8 cellular contexts compared by ENCODE assay signal in the genomic region with DNA sequence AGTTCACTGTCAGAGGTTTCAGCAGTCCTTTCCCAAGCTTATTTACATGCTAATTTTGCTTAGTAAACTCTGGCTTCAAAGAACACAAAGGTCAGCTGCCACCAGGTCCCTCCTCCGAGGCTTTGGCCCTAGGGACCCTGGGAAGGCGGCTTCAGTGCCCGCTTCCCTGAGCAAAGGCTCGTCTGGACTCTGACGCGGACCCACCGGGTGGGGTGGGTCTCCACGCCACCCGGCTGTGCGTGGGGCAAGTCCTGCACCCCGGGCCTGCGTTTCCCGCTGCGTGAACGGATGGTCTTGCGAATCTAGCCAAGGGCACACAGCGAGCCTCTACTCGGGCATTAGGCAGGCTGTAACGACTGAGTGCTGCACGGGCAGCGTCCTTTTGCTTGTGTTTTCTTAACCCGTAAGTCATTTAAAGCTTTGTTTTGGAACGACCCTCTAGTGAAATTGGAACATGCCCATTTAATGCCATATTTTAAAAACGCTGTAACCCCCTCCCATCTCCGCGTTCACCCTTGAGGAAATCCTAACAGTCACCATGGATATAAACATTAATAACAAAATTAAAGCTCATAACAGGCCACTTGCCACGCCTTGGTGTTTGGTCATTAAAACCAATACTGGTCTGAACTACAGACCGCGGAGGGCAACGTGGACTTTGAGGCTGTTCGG. TPM values are rescaled to one million over a fixed set of nuclear protein-coding genes. Genes with fewer than 3 reads are reported as not detected.
A peak's percentile ranks its signal among the peaks of the same experiment; 100 is the strongest.
DNase-seq lines count a peak whose midpoint lies in the region; ATAC-seq, FAIRE-seq and TF ChIP-seq lines count a peak whose summit lies in the region.

No MANE protein-coding gene starts in this region.

- TF ChIP-seq POLR2A in K562 (conservative IDR thresholded peaks at IDR 0.05) (no peak), testis (IDR thresholded peaks at IDR 0.05) (no peak)

- TF ChIP-seq EP300 in K562 (IDR thresholded peaks at IDR 0.05; ENCODE audit: low read length) = no peak

- intact Hi-C loops in K562 (cut with micrococcal nuclease) = loop anchor here (5.0 to 10.0 kb wide), 2 partner anchors 41 to 76 kb away; partner anchors contain the start of gene PPP2R2D
- intact Hi-C loops in testis (cut with DNase I; ENCODE audit: low total_unique reads) = no loop called here

- in situ Hi-C loops in K562 (cut with MboI) = no loop called here

- H3K4me2 ChIP-seq in K562 (ENCODE audit: insufficient read depth, low read length) = peak overlapping the region; percentile 84

- peaks cover 29% of the 10 kb centered on the region for H3K36me3 ChIP-seq in K562 (ENCODE audit: control insufficient read depth, insufficient read depth, low read length)
- no peaks in the 10 kb centered on the region for H3K36me3 ChIP-seq in testis (ENCODE audit: low read depth, missing control alignments)

- BruUV-seq in K562 (replicated peaks; lab: Mats Ljungman, UMichigan) = TSS peak; percentile 61

- DNase-seq in AG04449 (ENCODE audit: low read depth, low spot score) (no peak), HL-60 (ENCODE audit: low read depth in 1 of 2, low spot score in 1 of 2) (no peak), K562 (ENCODE audit: extremely low read depth in 1 of 4, low spot score in 3 of 4) (peak in 2 of 4 experiments; percentile 21 to 24), left lobe of liver (ENCODE audit: low spot score) (peak; percentile 80), testis (peak; percentile 44), NCI-H187 treated with DMSO at 0.1 percent for 48 hours (lab: John Stamatoyannopoulos, UW) (no peak), HT-29 (ENCODE audit: low spot score) (no peak)
- DNase-seq in stimulated activated CD4-positive, alpha-beta T cell treated with anti-CD3 and anti-CD28 coated beads, Interleukin-1b, Interleukin-23, amount 100 ng/mL, for 48 hours = no peak

- TF ChIP-seq RAD21 in K562 (CRISPR knock-in tag; conservative IDR thresholded peaks at IDR 0.05 in 1 of 2, IDR thresholded peaks at IDR 0.05 in 1 of 2) = no peak

- peak overlapping the region; percentile 71 for H3K27ac ChIP-seq in HL-60 (replicated peaks)
- H3K27ac ChIP-seq in K562 (ENCODE audit: extremely low read depth, low read depth, low read length) = peak overlapping the region; percentile 67
- H3K27ac ChIP-seq in testis = peak overlapping the region; percentile 81 to 87

- H3K9ac ChIP-seq in K562 (ENCODE audit: insufficient read depth in 1 of 2, low read depth in 2 of 2, low read length in 2 of 2) = peak overlapping the region; percentile 62 to 90

- peak overlapping the region; percentile 97 for H3K4me3 ChIP-seq in AG04449 (ENCODE audit: low read depth, low read length)
- peak overlapping the region; percentile 91 for H3K4me3 ChIP-seq in HL-60 (replicated peaks; ENCODE audit: insufficient read depth, low read length)
- peak overlapping the region; percentile 68 for H3K4me3 ChIP-seq in K562
- peak overlapping the region; percentile 90 to 99 for H3K4me3 ChIP-seq in testis

- FAIRE-seq in K562 (lab: Jason Lieb, UNC) = no peak

- CTCF ChIA-PET in AG04449 (lab: Yijun Ruan, JAX) = interaction anchor here (1.0 to 1.3 kb wide), 3 partner anchors 42 to 73 kb away, joined by 3 read pairs; no protein-coding TSS in a partner anchor
- CTCF ChIA-PET in K562 (lab: Yijun Ruan, JAX; ENCODE audit: low intra/inter-chr PET ratio) = interaction anchor here (1.5 kb wide), 1 partner anchor 42 kb away, joined by 9 read pairs; no protein-coding TSS in a partner anchor

- peaks cover 30% of the 10 kb centered on the region for H4K20me1 ChIP-seq in K562 (replicated peaks; ENCODE audit: control insufficient read depth, insufficient read depth, low read length)

- H3K9me3 ChIP-seq in K562 (replicated peaks; ENCODE audit: control insufficient read depth, insufficient read depth, low read depth, low read length) (no peaks in the 10 kb centered on the region), testis (no peaks in the 10 kb centered on the region)

- 5% methylated on average over 31 of the region's 31 CpGs for WGBS in K562 (ENCODE audit: insufficient coverage, low coverage, missing lambda C conversion rate)
- WGBS in testis, 2 donors = 2 to 5% methylated on average over 23 to 31 of the region's 31 CpGs

- H3K27me3 ChIP-seq in HL-60 (ENCODE audit: insufficient read depth, poor library complexity, severe bottlenecking) (no peaks in the 10 kb centered on the region), K562 (ENCODE audit: control insufficient read depth in 2 of 2, insufficient read depth in 2 of 2, low read length in 2 of 2) (no peaks in the 10 kb centered on the region), testis (no peaks in the 10 kb centered on the region)

- H3K9me1 ChIP-seq in K562 (ENCODE audit: control insufficient read depth, insufficient read depth, low read length) = peaks cover under 1% of the 10 kb centered on the region

- peaks cover 68% of the 10 kb centered on the region for H3K79me2 ChIP-seq in K562 (ENCODE audit: control insufficient read depth, insufficient read depth, low read length)

- TF ChIP-seq CTCF in AG04449 (IDR thresholded peaks at IDR 0.05; ENCODE audit: insufficient read depth, low read length, missing control alignments) (no peak), HL-60 (IDR thresholded peaks at IDR 0.05; ENCODE audit: insufficient read depth, low read length) (no peak), K562 (IDR thresholded peaks at IDR 0.05 in 2 of 3, conservative IDR thresholded peaks at IDR 0.05 in 1 of 3; ENCODE audit: insufficient read depth in 2 of 3, low read depth in 1 of 3, low read length in 3 of 3) (no peak), testis (IDR thresholded peaks at IDR 0.05) (no peak)

- peak; percentile 23 for ATAC-seq in K562
- ATAC-seq in left lobe of liver = peak; percentile 60

- H3K4me1 ChIP-seq in K562 (replicated peaks in 1 of 2; ENCODE audit: control insufficient read depth in 2 of 2, insufficient read depth in 2 of 2, low read length in 2 of 2) = peaks cover 30 to 35% of the 10 kb centered on the region in 2 experiments; a peak in 4 of 5 replicates
- H3K4me1 ChIP-seq in testis = peaks cover 14% of the 10 kb centered on the region

- POLR2A ChIA-PET in AG04449 (lab: Yijun Ruan, JAX) = interaction anchor here (0.9 to 2.5 kb wide), 5 partner anchors 17 to 85 kb away, joined by 3 to 9 read pairs (median 6); partner anchors contain the start of genes JAKMIP3 and PPP2R2D
- POLR2A ChIA-PET in K562 (lab: Yijun Ruan, JAX) = interaction anchor here (1.1 kb wide), 1 partner anchor 42 kb away, joined by 3 read pairs; no protein-coding TSS in a partner anchor

- peak overlapping the region; percentile 55; the same call in 1 of the 2 replicates for H2AFZ ChIP-seq in K562 (ENCODE audit: low read depth, low read length)

TF ChIP-seq in K562, 482 proteins besides CTCF, POLR2A, EP300 and RAD21 (continues in another document):
- TF ChIP-seq RBBP5 (IDR thresholded peaks at IDR 0.05; ENCODE audit: borderline replicate concordance, insufficient read depth, low read length, poor library complexity, severe bottlenecking) = peak; percentile 34

RNA-seq across cellular contexts. Expression of gene BNIP3, which starts 0.8 kb away (rescaled TPM):
- total RNA-seq in K562 (2011; cell fraction: chromatin; rRNA removed; ENCODE audit: low replicate concordance) = 61.4 and 70.7 TPM in 2 replicates
- 53.2 and 63.7 TPM in 2 replicates for total RNA-seq in K562 (2011; cell fraction: nucleolus; rRNA removed)
- total RNA-seq in K562 (2011; cell fraction: nucleoplasm; rRNA removed) = 62.1 and 64.4 TPM in 2 replicates
- total RNA-seq in K562 (2014; rRNA removed) = 76.1 and 83.0 TPM in 2 replicates
- 39.7 and 40.7 TPM in 2 replicates for total RNA-seq in K562 (2014; rRNA removed; fragmentation: Illumina TruSeq; extraction: Trizol)
- 25.0 and 25.9 TPM in 2 replicates for total RNA-seq in K562 (2015; rRNA removed; fragmentation: Illumina TruSeq; extraction: Trizol)
- total RNA-seq in K562 (2021) = 41.7 and 42.2 TPM in 2 replicates
- polyA plus RNA-seq in K562 (2011; rRNA removed) = 119 and 124 TPM in 2 replicates
- polyA plus RNA-seq in K562 (2011; cell fraction: cytosol; rRNA removed) = 114 and 117 TPM in 2 replicates
- polyA plus RNA-seq in K562 (2011; cell fraction: nucleus; rRNA removed) = 136 and 157 TPM in 2 replicates
- 28.7 and 29.5 TPM in 2 replicates for polyA plus RNA-seq in K562 (2012)
- polyA plus RNA-seq in K562 (2014; fragmentation: Illumina TruSeq; extraction: Trizol) = 46.9 and 54.9 TPM in 2 replicates
- 10 to 100 TPM in 1 of 2 experiments, 1 to 10 TPM in 1; 9.2 to 10.7 TPM for polyA plus RNA-seq in K562 (2014; fragmentation: Nextera tagmentation; extraction: Ambion mirVana)
- polyA plus RNA-seq in K562 (2014; rRNA removed) = 68.9 and 75.9 TPM in 2 replicates
- 42.4 and 53.7 TPM in 2 replicates for polyA minus RNA-seq in K562 (2011; rRNA and poly(A)+ RNA removed)
- polyA minus RNA-seq in K562 (2011; cell fraction: cytosol; rRNA and poly(A)+ RNA removed) = 32.0 and 69.4 TPM in 2 replicates
- 33.0 and 56.2 TPM in 2 replicates for polyA minus RNA-seq in K562 (2011; cell fraction: nucleus; rRNA and poly(A)+ RNA removed)
- total RNA-seq in left lobe of liver = 90.4 TPM
- 10 to 100 TPM; 61.5 to 93.4 TPM for total RNA-seq in testis
- polyA plus RNA-seq in testis (ENCODE audit: insufficient read depth, low read depth, low replicate concordance) = 36.7 TPM
- not detected in 2 replicates for total RNA-seq in HT-29 (2014; rRNA removed; shearing (Covaris generic))

Comparison
In these comparisons a context has a peak if more than half of its experiments do, and no peak if none do; other contexts are left out.
1. DNase-seq: peak in left lobe of liver (single experiment) and testis (single experiment); none in AG04449 (single experiment), HL-60 (0 of 2), NCI-H187 treated with DMSO at 0.1 percent for 48 hours (single experiment), HT-29 (single experiment) and stimulated activated CD4-positive, alpha-beta T cell treated with anti-CD3 and anti-CD28 coated beads, Interleukin-1b, Interleukin-23, amount 100 ng/mL, for 48 hours (single experiment).
2. RNA of gene BNIP3, which starts 0.8 kb away (total RNA-seq): 61.5 to 93.4 TPM in testis, 90.4 TPM in left lobe of liver (single experiment) and 25.0 to 83.0 TPM in K562; not detected in HT-29; every median in the first group is over 10 times any median in the second.
3. Peak in every context shown above with its lines, with median percentiles within 50 percentile points of each other: H3K4me3 ChIP-seq and H3K27ac ChIP-seq.